ENCODE assay signal across 1 cellular context in the genomic region with DNA sequence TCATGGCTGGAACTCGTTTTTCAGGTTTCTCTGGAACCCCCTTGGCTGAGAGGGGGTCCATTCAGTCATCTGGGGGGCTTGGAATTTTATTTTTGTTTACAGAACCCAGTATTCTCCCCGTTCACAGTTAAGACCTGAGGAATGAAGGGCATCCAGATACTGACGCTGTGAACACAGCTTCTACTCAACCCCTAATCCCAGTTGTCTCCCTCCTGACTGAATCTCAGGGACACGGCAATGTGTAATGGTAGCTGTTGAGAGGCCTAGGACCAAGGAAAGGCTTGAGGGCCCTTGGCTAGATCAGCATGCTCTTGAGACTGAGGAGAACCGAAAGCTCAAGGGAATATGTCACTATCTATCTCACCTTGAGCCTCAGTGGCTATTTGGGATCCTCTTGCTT.
TF ChIP-seq lines count a peak whose summit lies in the region.

No MANE protein-coding gene starts in this region.

TF ChIP-seq in WTC11, 78 proteins besides CTCF, POLR2A, EP300 and RAD21 (continued from another document):
- TF ChIP-seq, protein P1, sequence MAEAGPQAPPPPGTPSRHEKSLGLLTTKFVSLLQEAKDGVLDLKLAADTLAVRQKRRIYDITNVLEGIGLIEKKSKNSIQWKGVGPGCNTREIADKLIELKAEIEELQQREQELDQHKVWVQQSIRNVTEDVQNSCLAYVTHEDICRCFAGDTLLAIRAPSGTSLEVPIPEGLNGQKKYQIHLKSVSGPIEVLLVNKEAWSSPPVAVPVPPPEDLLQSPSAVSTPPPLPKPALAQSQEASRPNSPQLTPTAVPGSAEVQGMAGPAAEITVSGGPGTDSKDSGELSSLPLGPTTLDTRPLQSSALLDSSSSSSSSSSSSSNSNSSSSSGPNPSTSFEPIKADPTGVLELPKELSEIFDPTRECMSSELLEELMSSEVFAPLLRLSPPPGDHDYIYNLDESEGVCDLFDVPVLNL (CRISPR knock-in tag; IDR thresholded peaks at IDR 0.05; ENCODE audit: borderline replicate concordance, low read depth) = no peak
- TF ChIP-seq, protein P2, sequence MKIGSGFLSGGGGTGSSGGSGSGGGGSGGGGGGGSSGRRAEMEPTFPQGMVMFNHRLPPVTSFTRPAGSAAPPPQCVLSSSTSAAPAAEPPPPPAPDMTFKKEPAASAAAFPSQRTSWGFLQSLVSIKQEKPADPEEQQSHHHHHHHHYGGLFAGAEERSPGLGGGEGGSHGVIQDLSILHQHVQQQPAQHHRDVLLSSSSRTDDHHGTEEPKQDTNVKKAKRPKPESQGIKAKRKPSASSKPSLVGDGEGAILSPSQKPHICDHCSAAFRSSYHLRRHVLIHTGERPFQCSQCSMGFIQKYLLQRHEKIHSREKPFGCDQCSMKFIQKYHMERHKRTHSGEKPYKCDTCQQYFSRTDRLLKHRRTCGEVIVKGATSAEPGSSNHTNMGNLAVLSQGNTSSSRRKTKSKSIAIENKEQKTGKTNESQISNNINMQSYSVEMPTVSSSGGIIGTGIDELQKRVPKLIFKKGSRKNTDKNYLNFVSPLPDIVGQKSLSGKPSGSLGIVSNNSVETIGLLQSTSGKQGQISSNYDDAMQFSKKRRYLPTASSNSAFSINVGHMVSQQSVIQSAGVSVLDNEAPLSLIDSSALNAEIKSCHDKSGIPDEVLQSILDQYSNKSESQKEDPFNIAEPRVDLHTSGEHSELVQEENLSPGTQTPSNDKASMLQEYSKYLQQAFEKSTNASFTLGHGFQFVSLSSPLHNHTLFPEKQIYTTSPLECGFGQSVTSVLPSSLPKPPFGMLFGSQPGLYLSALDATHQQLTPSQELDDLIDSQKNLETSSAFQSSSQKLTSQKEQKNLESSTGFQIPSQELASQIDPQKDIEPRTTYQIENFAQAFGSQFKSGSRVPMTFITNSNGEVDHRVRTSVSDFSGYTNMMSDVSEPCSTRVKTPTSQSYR (CRISPR knock-in tag; IDR thresholded peaks at IDR 0.05) = no peak
- TF ChIP-seq IRF1 (CRISPR knock-in tag; IDR thresholded peaks at IDR 0.05) (no peak), PREB (CRISPR knock-in tag; IDR thresholded peaks at IDR 0.05; ENCODE audit: borderline replicate concordance) (no peak)
